Comparison of ENCODE assay signal across 9 cellular contexts in the genomic region with DNA sequence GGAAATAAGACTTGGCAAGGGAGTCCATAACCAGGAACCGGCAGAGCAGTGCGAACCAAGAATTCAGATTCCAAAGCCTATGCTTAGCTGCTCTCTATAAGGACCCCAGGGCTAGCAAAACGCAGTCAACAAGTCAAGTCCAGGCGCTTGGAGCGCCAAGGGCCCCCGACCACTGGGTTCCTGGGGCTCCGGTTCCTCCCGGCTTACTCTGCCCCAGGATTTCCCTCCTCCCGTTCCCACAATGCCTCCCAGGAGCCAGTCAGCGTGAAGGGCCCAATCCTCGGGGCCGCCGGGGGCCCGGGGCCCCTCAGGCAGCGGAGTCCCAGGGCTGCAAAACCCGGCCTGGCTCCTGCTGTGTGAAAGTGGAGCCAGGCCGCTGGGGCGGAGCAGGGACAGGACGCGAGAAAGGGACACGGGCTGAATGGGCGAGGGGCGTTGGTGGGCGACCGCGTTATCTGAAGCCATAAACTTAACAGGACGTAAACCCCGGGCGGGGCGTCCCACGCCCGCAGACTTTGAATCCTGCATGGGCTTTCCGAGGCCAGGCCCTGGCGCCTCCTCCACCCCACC. TPM values are rescaled to one million over a fixed set of nuclear protein-coding genes. Genes with fewer than 3 reads are reported as not detected.
DNase-seq lines count a peak whose midpoint lies in the region; ATAC-seq and TF ChIP-seq lines count a peak whose summit lies in the region.
"Had no signal": no experiment of that assay in that cellular context is flagged by ENCODE, and none has a peak within 500 bp of the region (broad histone marks: within the 10 kb centered on the region; RNA-seq: fewer than 3 reads in every experiment).

No MANE protein-coding gene starts in this region.

- H3K27me3 ChIP-seq in left ventricle myocardium inferior (ENCODE audit: low read depth) = no peaks in the 10 kb centered on the region
- H3K27me3 ChIP-seq: SJSA1 had no signal

- peak overlapping the region; percentile 100 for H3K4me3 Mint-ChIP-seq in progenitor cell of endocrine pancreas (ENCODE audit: low read depth)

- H3K9me3 Mint-ChIP-seq in progenitor cell of endocrine pancreas (ENCODE audit: low read depth) = no peaks in the 10 kb centered on the region

- DNase-seq in DMS53 (lab: John Stamatoyannopoulos, UW) (peak; percentile 88), SHP77 (lab: John Stamatoyannopoulos, UW) (peak; percentile 80 to 88), amniotic epithelial cell (ENCODE audit: low read depth) (peak; percentile 79), left ventricle myocardium inferior (peak; percentile 76), progenitor cell of endocrine pancreas (ENCODE audit: low spot score, unreplicated experiment) (peak; percentile 83), NCI-H446 treated with DMSO at 0.1 percent for 48 hours (lab: John Stamatoyannopoulos, UW) (no peak)

- H3K9me3 ChIP-seq in left ventricle myocardium inferior (replicated peaks) = no peaks in the 10 kb centered on the region
- H3K9me3 ChIP-seq: SJSA1 had no signal

- peak overlapping the region; percentile 67 for H3K4me3 ChIP-seq in left ventricle myocardium inferior
- H3K4me3 ChIP-seq: SJSA1 had no signal

- peaks cover 17% of the 10 kb centered on the region for H3K36me3 ChIP-seq in left ventricle myocardium inferior
- H3K36me3 ChIP-seq: SJSA1 had no signal

- H3K36me3 Mint-ChIP-seq in progenitor cell of endocrine pancreas (ENCODE audit: insufficient read depth) = peaks cover 27% of the 10 kb centered on the region

- peak overlapping the region; percentile 89 for H3K27ac Mint-ChIP-seq in progenitor cell of endocrine pancreas

- no peaks in the 10 kb centered on the region for H3K27me3 Mint-ChIP-seq in progenitor cell of endocrine pancreas

- H3K4me1 ChIP-seq in left ventricle myocardium inferior = peaks cover 11% of the 10 kb centered on the region

- H3K27ac ChIP-seq in left ventricle myocardium inferior (replicated peaks) = peak overlapping the region; percentile 72
- H3K27ac ChIP-seq: SJSA1 had no signal

- TF ChIP-seq CTCF in left ventricle myocardium inferior (IDR thresholded peaks at IDR 0.05; ENCODE audit: borderline replicate concordance) (no peak), progenitor cell of endocrine pancreas (IDR thresholded peaks at IDR 0.05; ENCODE audit: unreplicated experiment) (no peak)

- intact Hi-C loops in left ventricle myocardium inferior (cut with micrococcal nuclease) = no loop called here

- peaks cover 56% of the 10 kb centered on the region for H3K4me1 Mint-ChIP-seq in progenitor cell of endocrine pancreas (ENCODE audit: low read depth)

- ATAC-seq in HG03571 (IDR thresholded peaks at IDR 0.05; ENCODE audit: unreplicated experiment) (peak; percentile 25), GM18868 (IDR thresholded peaks at IDR 0.05; ENCODE audit: unreplicated experiment) (no peak)

RNA-seq across cellular contexts. Expression of a gene that starts 1.5 kb away (rescaled TPM):
- 63.4 TPM for total RNA-seq in left ventricle myocardium inferior
- 1,180 and 1,246 TPM in 2 replicates for total RNA-seq in progenitor cell of endocrine pancreas

RNA-seq across cellular contexts. Expression of a gene that starts 45.5 kb away (rescaled TPM):
- total RNA-seq in left ventricle myocardium inferior = 3.7 TPM
- 608 and 692 TPM in 2 replicates for total RNA-seq in progenitor cell of endocrine pancreas

RNA-seq across cellular contexts. Expression of a gene that starts 54.6 kb away (rescaled TPM):
- total RNA-seq in left ventricle myocardium inferior = not detected
- total RNA-seq in progenitor cell of endocrine pancreas = not detected in 2 replicates

Comparison
In these comparisons a context has a peak if more than half of its experiments do, and no peak if none do; other contexts are left out.
1. RNA of a gene that starts 1.5 kb away (total RNA-seq): 1,180 to 1,246 TPM in progenitor cell of endocrine pancreas; 63.4 TPM in left ventricle myocardium inferior (single experiment); every median in the first group is over 10 times any median in the second.
2. RNA of a gene that starts 45.5 kb away (total RNA-seq): 608 to 692 TPM in progenitor cell of endocrine pancreas; 3.7 TPM in left ventricle myocardium inferior (single experiment); every median in the first group is over 100 times any median in the second.